Comparison of ENCODE assay signal across 9 cellular contexts in the genomic region with DNA sequence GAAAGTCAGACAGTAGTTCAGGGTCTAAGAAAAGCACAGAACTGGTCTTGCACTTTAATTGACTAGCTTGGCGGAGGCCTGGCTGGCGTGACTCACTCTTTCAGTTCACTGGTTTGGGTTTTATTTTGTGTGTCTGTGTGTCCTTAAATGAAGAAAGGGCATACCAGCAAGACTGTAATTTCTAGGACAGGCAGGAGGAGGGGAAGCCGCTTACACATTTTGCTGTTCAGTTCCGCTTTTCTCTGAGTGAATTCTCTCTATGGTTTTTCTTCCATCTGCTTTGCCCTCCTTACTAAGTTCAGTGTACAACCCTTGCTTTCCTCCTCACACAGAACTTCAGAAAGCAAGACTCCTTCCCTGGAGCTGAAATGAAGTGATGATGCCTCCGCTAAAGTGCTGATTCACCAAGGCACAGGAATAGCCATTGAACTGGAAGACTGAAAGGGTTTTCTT.
DNase-seq lines count a peak whose midpoint lies in the region; ATAC-seq and TF ChIP-seq lines count a peak whose summit lies in the region.
"Had no signal": no experiment of that assay in that cellular context is flagged by ENCODE, and none has a peak within 500 bp of the region (broad histone marks: within the 10 kb centered on the region; RNA-seq: fewer than 3 reads in every experiment).

No MANE protein-coding gene starts in this region.

- TF ChIP-seq CTCF in natural killer cell (IDR thresholded peaks at IDR 0.05): no peak
- no peak for TF ChIP-seq CTCF in ascending aorta (IDR thresholded peaks at IDR 0.05)
- no peak for TF ChIP-seq CTCF in nephron progenitor cell (IDR thresholded peaks at IDR 0.05)

- no peaks in the 10 kb centered on the region for H3K27me3 Mint-ChIP-seq in natural killer cell (ENCODE audit: low read depth in 2 of 2)
- H3K27me3 Mint-ChIP-seq in natural killer cell treated with Interleukin-12 subunit alpha and Interleukin-12 subunit beta and Interleukin-15 and Interleukin-18, amount 100 ng/mL, for 72 hours: no peaks in the 10 kb centered on the region
- no peaks in the 10 kb centered on the region for H3K27me3 Mint-ChIP-seq in nephron progenitor cell (ENCODE audit: low read depth, poor library complexity)
- peaks cover under 1% of the 10 kb centered on the region for H3K27me3 Mint-ChIP-seq in activated naive CD4-positive, alpha-beta T cell treated with anti-CD3 and anti-CD28 coated beads for 36 hours (ENCODE audit: low read depth)
- peaks cover 9% of the 10 kb centered on the region for H3K27me3 Mint-ChIP-seq in T-helper 2 cell treated with Interferon-gamma antibody and Interleukin-4, amounts not matched to agents 5 μg/mL and 100 μg/mL, for 36 hours (ENCODE audit: low read depth)

- no peak for DNase-seq in natural killer cell
- no peak for DNase-seq in natural killer cell treated with Interleukin-12 subunit alpha and Interleukin-12 subunit beta and Interleukin-15 and Interleukin-18, amount 100 ng/mL, for 72 hours (ENCODE audit: low spot score)
- peak; percentile 44 to 93 for DNase-seq in ascending aorta (ENCODE audit: low spot score in 2 of 2)
- no peak for DNase-seq in nephron progenitor cell
- no peak for DNase-seq in activated naive CD4-positive, alpha-beta T cell treated with anti-CD3 and anti-CD28 coated beads for 36 hours
- no peak for DNase-seq in T-helper 2 cell treated with Interferon-gamma antibody and Interleukin-4, amounts not matched to agents 5 μg/mL and 100 μg/mL, for 36 hours (ENCODE audit: low spot score)

- H3K4me1 ChIP-seq in ascending aorta: peaks cover 15 to 43% of the 10 kb centered on the region in 2 donors
- peaks cover 25% of the 10 kb centered on the region for H3K4me1 ChIP-seq in mesodermal cell (ENCODE audit: control insufficient read depth, insufficient read depth, low read length, poor library complexity, severe bottlenecking)

- intact Hi-C loops in natural killer cell (cut with micrococcal nuclease) (loop anchor here (5.0 kb wide), 2 partner anchors 95 to 150 kb away; a partner anchor contains a TSS), ascending aorta (cut with DNase I) (loop anchor here (1.0 to 10.0 kb wide), 7 partner anchors 50 to 993 kb away; no protein-coding TSS in a partner anchor)
- intact Hi-C loops in activated naive CD4-positive, alpha-beta T cell treated with anti-CD3 and anti-CD28 coated beads for 36 hours (cut with micrococcal nuclease): loop anchor here (5.0 kb wide), 2 partner anchors 100 to 150 kb away; a partner anchor contains a TSS

- H3K9me3 ChIP-seq in ascending aorta: no peaks in the 10 kb centered on the region
- H3K9me3 ChIP-seq in mesodermal cell (ENCODE audit: control insufficient read depth, low read length): no peaks in the 10 kb centered on the region

- no peak overlapping the region for H3K4me3 Mint-ChIP-seq in natural killer cell
- H3K4me3 Mint-ChIP-seq in natural killer cell treated with Interleukin-12 subunit alpha and Interleukin-12 subunit beta and Interleukin-15 and Interleukin-18, amount 100 ng/mL, for 72 hours: no peak overlapping the region
- H3K4me3 Mint-ChIP-seq in nephron progenitor cell: no peak overlapping the region
- no peak overlapping the region for H3K4me3 Mint-ChIP-seq in activated naive CD4-positive, alpha-beta T cell treated with anti-CD3 and anti-CD28 coated beads for 36 hours
- H3K4me3 Mint-ChIP-seq in T-helper 2 cell treated with Interferon-gamma antibody and Interleukin-4, amounts not matched to agents 5 μg/mL and 100 μg/mL, for 36 hours: no peak overlapping the region

- peaks cover 0 to 2% of the 10 kb centered on the region in 2 donors for H3K36me3 ChIP-seq in ascending aorta
- H3K36me3 ChIP-seq in mesodermal cell (ENCODE audit: control insufficient read depth, insufficient read depth, low read length): peaks cover 18% of the 10 kb centered on the region

- ATAC-seq in natural killer cell: no peak
- ATAC-seq in natural killer cell treated with Interleukin-12 subunit alpha and Interleukin-12 subunit beta and Interleukin-15 and Interleukin-18, amount 100 ng/mL, for 72 hours: no peak
- peak; percentile 60 for ATAC-seq in HG03196 (IDR thresholded peaks at IDR 0.05; ENCODE audit: unreplicated experiment)

- CTCF ChIA-PET in activated naive CD4-positive, alpha-beta T cell treated with anti-CD3 and anti-CD28 coated beads for 36 hours (lab: Charles Lee): interaction anchor here (0.7 to 0.9 kb wide), 3 partner anchors 32 to 89 kb away, joined by 3 to 4 read pairs (median 3); no protein-coding TSS in a partner anchor

- H3K36me3 Mint-ChIP-seq in natural killer cell (no peaks in the 10 kb centered on the region), nephron progenitor cell (ENCODE audit: low read depth) (no peaks in the 10 kb centered on the region)
- no peaks in the 10 kb centered on the region for H3K36me3 Mint-ChIP-seq in natural killer cell treated with Interleukin-12 subunit alpha and Interleukin-12 subunit beta and Interleukin-15 and Interleukin-18, amount 100 ng/mL, for 72 hours
- H3K36me3 Mint-ChIP-seq in activated naive CD4-positive, alpha-beta T cell treated with anti-CD3 and anti-CD28 coated beads for 36 hours (ENCODE audit: low read depth): no peaks in the 10 kb centered on the region
- H3K36me3 Mint-ChIP-seq in T-helper 2 cell treated with Interferon-gamma antibody and Interleukin-4, amounts not matched to agents 5 μg/mL and 100 μg/mL, for 36 hours (ENCODE audit: low read depth): no peaks in the 10 kb centered on the region

- H3K27ac Mint-ChIP-seq in natural killer cell: peak overlapping the region; percentile 77 to 79
- H3K27ac Mint-ChIP-seq in natural killer cell treated with Interleukin-12 subunit alpha and Interleukin-12 subunit beta and Interleukin-15 and Interleukin-18, amount 100 ng/mL, for 72 hours: no peak overlapping the region
- no peak overlapping the region for H3K27ac Mint-ChIP-seq in nephron progenitor cell
- no peak overlapping the region for H3K27ac Mint-ChIP-seq in activated naive CD4-positive, alpha-beta T cell treated with anti-CD3 and anti-CD28 coated beads for 36 hours
- H3K27ac Mint-ChIP-seq in T-helper 2 cell treated with Interferon-gamma antibody and Interleukin-4, amounts not matched to agents 5 μg/mL and 100 μg/mL, for 36 hours: no peak overlapping the region

- H3K9me3 Mint-ChIP-seq in natural killer cell (no peaks in the 10 kb centered on the region), nephron progenitor cell (no peaks in the 10 kb centered on the region)
- H3K9me3 Mint-ChIP-seq in natural killer cell treated with Interleukin-12 subunit alpha and Interleukin-12 subunit beta and Interleukin-15 and Interleukin-18, amount 100 ng/mL, for 72 hours: no peaks in the 10 kb centered on the region
- H3K9me3 Mint-ChIP-seq in activated naive CD4-positive, alpha-beta T cell treated with anti-CD3 and anti-CD28 coated beads for 36 hours: no peaks in the 10 kb centered on the region
- no peaks in the 10 kb centered on the region for H3K9me3 Mint-ChIP-seq in T-helper 2 cell treated with Interferon-gamma antibody and Interleukin-4, amounts not matched to agents 5 μg/mL and 100 μg/mL, for 36 hours

- 80 to 85% methylated on average over 4 of the region's 5 CpGs for WGBS in mesodermal cell (ENCODE audit: insufficient coverage in 2 of 2), 2 experiments

- H3K27me3 ChIP-seq in ascending aorta: no peaks in the 10 kb centered on the region

- H3K27ac ChIP-seq in ascending aorta (peak overlapping the region; percentile 81 to 82), mesodermal cell (ENCODE audit: low read depth, low read length, severe bottlenecking) (peak overlapping the region; percentile 76)

- H3K4me1 Mint-ChIP-seq in natural killer cell (peaks cover 17 to 28% of the 10 kb centered on the region in 2 donors), nephron progenitor cell (peaks cover 5% of the 10 kb centered on the region)
- peaks cover 11 to 12% of the 10 kb centered on the region in 2 donors for H3K4me1 Mint-ChIP-seq in natural killer cell treated with Interleukin-12 subunit alpha and Interleukin-12 subunit beta and Interleukin-15 and Interleukin-18, amount 100 ng/mL, for 72 hours (ENCODE audit: low read depth in 2 of 2)
- peaks cover 4% of the 10 kb centered on the region for H3K4me1 Mint-ChIP-seq in activated naive CD4-positive, alpha-beta T cell treated with anti-CD3 and anti-CD28 coated beads for 36 hours (ENCODE audit: low read depth)
- H3K4me1 Mint-ChIP-seq in T-helper 2 cell treated with Interferon-gamma antibody and Interleukin-4, amounts not matched to agents 5 μg/mL and 100 μg/mL, for 36 hours (ENCODE audit: low read depth): no peaks in the 10 kb centered on the region

- peak overlapping the region; percentile 28 to 49 for H3K4me3 ChIP-seq in ascending aorta
- no peak overlapping the region for H3K4me3 ChIP-seq in mesodermal cell (ENCODE audit: extremely low read depth, insufficient read depth, low read length, poor library complexity, severe bottlenecking)
- H3K4me3 ChIP-seq: skin epidermis had no signal

Comparison
In these comparisons a context has a peak if more than half of its experiments do, and no peak if none do; other contexts are left out.
1. H3K27ac Mint-ChIP-seq: peak in natural killer cell (2 of 2); none in natural killer cell treated with Interleukin-12 subunit alpha and Interleukin-12 subunit beta and Interleukin-15 and Interleukin-18, amount 100 ng/mL, for 72 hours (0 of 2), nephron progenitor cell (single experiment), activated naive CD4-positive, alpha-beta T cell treated with anti-CD3 and anti-CD28 coated beads for 36 hours (single experiment) and T-helper 2 cell treated with Interferon-gamma antibody and Interleukin-4, amounts not matched to agents 5 μg/mL and 100 μg/mL, for 36 hours (single experiment).
2. DNase-seq: peak in ascending aorta (2 of 2); none in natural killer cell (single experiment), natural killer cell treated with Interleukin-12 subunit alpha and Interleukin-12 subunit beta and Interleukin-15 and Interleukin-18, amount 100 ng/mL, for 72 hours (single experiment), nephron progenitor cell (single experiment), activated naive CD4-positive, alpha-beta T cell treated with anti-CD3 and anti-CD28 coated beads for 36 hours (single experiment) and T-helper 2 cell treated with Interferon-gamma antibody and Interleukin-4, amounts not matched to agents 5 μg/mL and 100 μg/mL, for 36 hours (single experiment).